In genomic region chr6:73566954-73567591, GRCh38 we compare ENCODE assay signal across 10 cellular contexts. TPM values are rescaled to one million over a fixed set of nuclear protein-coding genes. Genes with fewer than 3 reads are reported as not detected.
DNase-seq lines count a peak whose midpoint lies in the region; ATAC-seq, FAIRE-seq and TF ChIP-seq lines count a peak whose summit lies in the region.
"Had no signal": no experiment of that assay in that cellular context is flagged by ENCODE, and none has a peak within 500 bp of the region (broad histone marks: within the 10 kb centered on the region; RNA-seq: fewer than 3 reads in every experiment).

No MANE protein-coding gene starts in this region.

- peak; percentile 92 to 99 for ATAC-seq in A549
- no peak for ATAC-seq in GM18909 (IDR thresholded peaks at IDR 0.05; ENCODE audit: poor library complexity, unreplicated experiment)
- ATAC-seq: T-helper 17 cell had no signal

- no peaks in the 10 kb centered on the region for H3K36me3 Mint-ChIP-seq in activated CD4-positive, alpha-beta memory T cell treated with anti-CD3 and anti-CD28 coated beads, Interleukin-2, amount 10 ng/mL, durations not matched to agents 7 days and 5 days (ENCODE audit: low read depth)

- POLR2A ChIA-PET in A549 (lab: Yijun Ruan, JAX) (interaction anchor here (0.9 to 3.3 kb wide), 5 partner anchors 13 to 46 kb away, joined by 3 to 32 read pairs (median 6); partner anchors contain the start of gene EEF1A1), endothelial cell of umbilical vein (lab: Charles Lee) (interaction anchor here (1.0 to 1.7 kb wide), 2 partner anchors 13 to 47 kb away, joined by 3 to 5 read pairs; no protein-coding TSS in a partner anchor)
- POLR2A ChIA-PET in activated CD4-positive, alpha-beta memory T cell treated with anti-CD3 and anti-CD28 coated beads, Interleukin-2, amount 10 ng/mL, durations not matched to agents 7 days and 5 days (lab: Charles Lee) = interaction anchor here (1.3 kb wide), 1 partner anchor 13 kb away, joined by 4 read pairs; no protein-coding TSS in a partner anchor

- no peaks in the 10 kb centered on the region for H3K36me3 ChIP-seq in endothelial cell of umbilical vein (ENCODE audit: control insufficient read depth in 2 of 2, extremely low read depth in 1 of 2, insufficient read depth in 2 of 2, low read length in 2 of 2)
- H3K36me3 ChIP-seq: BE2C had no signal

- peaks cover 9% of the 10 kb centered on the region for H3K4me1 Mint-ChIP-seq in activated CD4-positive, alpha-beta memory T cell treated with anti-CD3 and anti-CD28 coated beads, Interleukin-2, amount 10 ng/mL, durations not matched to agents 7 days and 5 days

- peak in 1 of 2 experiments; percentile 38; a peak in 1 of 5 replicates for TF ChIP-seq EP300 in A549 (IDR thresholded peaks at IDR 0.05)

- no peaks in the 10 kb centered on the region for H3K79me2 ChIP-seq in endothelial cell of umbilical vein (ENCODE audit: control insufficient read depth, insufficient read depth, low read length)

- no peaks in the 10 kb centered on the region for H3K9me3 ChIP-seq in A549
- H3K9me3 ChIP-seq in endothelial cell of umbilical vein (replicated peaks; ENCODE audit: control insufficient read depth, insufficient read depth, low read length) = no peaks in the 10 kb centered on the region
- H3K9me3 ChIP-seq: BE2C had no signal

- no peak for TF ChIP-seq CTCF in A549 (IDR thresholded peaks at IDR 0.05)
- TF ChIP-seq CTCF in endothelial cell of umbilical vein (IDR thresholded peaks at IDR 0.05; ENCODE audit: extremely low read depth in 1 of 2, insufficient read depth in 1 of 2, low read depth in 1 of 2, low read length in 2 of 2) = no peak

- BruUV-seq in endothelial cell of umbilical vein (replicated peaks; lab: Mats Ljungman, UMichigan) = no TSS peak

- no peaks in the 10 kb centered on the region for H3K9me3 Mint-ChIP-seq in activated CD4-positive, alpha-beta memory T cell treated with anti-CD3 and anti-CD28 coated beads, Interleukin-2, amount 10 ng/mL, durations not matched to agents 7 days and 5 days

- no peak for TF ChIP-seq RAD21 in A549 (conservative IDR thresholded peaks at IDR 0.05 in 1 of 2, IDR thresholded peaks at IDR 0.05 in 1 of 2)

- H3K4me3 Mint-ChIP-seq in activated CD4-positive, alpha-beta memory T cell treated with anti-CD3 and anti-CD28 coated beads, Interleukin-2, amount 10 ng/mL, durations not matched to agents 7 days and 5 days = no peak overlapping the region
- H3K4me3 Mint-ChIP-seq: T-helper 17 cell had no signal

- dilution Hi-C loops in endothelial cell of umbilical vein (cut with MboI; ENCODE audit: extremely low pct_ligation_motif_present, low sequenced_read_pairs) = no loop called here

- peaks cover 27% of the 10 kb centered on the region for H3K4me1 ChIP-seq in A549
- H3K4me1 ChIP-seq in endothelial cell of umbilical vein (ENCODE audit: control insufficient read depth, extremely low read depth, insufficient read depth, low read length) = no peaks in the 10 kb centered on the region
- H3K4me1 ChIP-seq: BE2C had no signal

- DNase-seq in A549 (ENCODE audit: low read depth in 1 of 2, low spot score in 1 of 2) = peak; percentile 74 to 91
- peak; percentile 48 for DNase-seq in M059J (ENCODE audit: low read depth)
- DNase-seq in endothelial cell of umbilical vein (ENCODE audit: low read depth, low spot score) = peak; percentile 32
- DNase-seq in mucosa of gallbladder (ENCODE audit: low spot score) = peak; percentile 87
- no peak for DNase-seq in NCI-H1417 (lab: John Stamatoyannopoulos, UW)
- DNase-seq in activated CD4-positive, alpha-beta memory T cell treated with anti-CD3 and anti-CD28 coated beads, Interleukin-2, amount 10 ng/mL, durations not matched to agents 7 days and 5 days = no peak
- DNase-seq in T-helper 2 cell = no peak
- DNase-seq: BE2C, T-helper 17 cell had no signal

- no peaks in the 10 kb centered on the region for H3K9me1 ChIP-seq in endothelial cell of umbilical vein (replicated peaks; ENCODE audit: control insufficient read depth, extremely low read depth, insufficient read depth, low read length)

- CTCF ChIA-PET in A549 (lab: Yijun Ruan, JAX) = interaction anchor here (0.9 to 2.4 kb wide), 4 partner anchors 10 to 47 kb away, joined by 3 to 10 read pairs (median 4); no protein-coding TSS in a partner anchor
- CTCF ChIA-PET in endothelial cell of umbilical vein (lab: Charles Lee) = interaction anchor here (1.0 to 2.6 kb wide), 6 partner anchors 10 to 45 kb away, joined by 3 to 12 read pairs (median 4); no protein-coding TSS in a partner anchor
- CTCF ChIA-PET in activated CD4-positive, alpha-beta memory T cell treated with anti-CD3 and anti-CD28 coated beads, Interleukin-2, amount 10 ng/mL, durations not matched to agents 7 days and 5 days (lab: Charles Lee) = no interaction called here

- H3K27ac ChIP-seq in A549 (peak overlapping the region; percentile 92 to 95), endothelial cell of umbilical vein (ENCODE audit: insufficient read depth, low read depth, low read length) (no peak overlapping the region)

- no peak overlapping the region for H3K4me3 ChIP-seq in A549
- H3K4me3 ChIP-seq in endothelial cell of umbilical vein (replicated peaks in 1 of 3; ENCODE audit: insufficient read depth in 1 of 3, low read depth in 1 of 3, low read length in 3 of 3) = no peak overlapping the region

- H3K27ac Mint-ChIP-seq in activated CD4-positive, alpha-beta memory T cell treated with anti-CD3 and anti-CD28 coated beads, Interleukin-2, amount 10 ng/mL, durations not matched to agents 7 days and 5 days = no peak overlapping the region
- H3K27ac Mint-ChIP-seq: T-helper 17 cell had no signal

- FAIRE-seq in A549 (lab: Jason Lieb, UNC) (no peak), endothelial cell of umbilical vein (lab: Jason Lieb, UNC) (no peak)

- WGBS in A549 (ENCODE audit: missing lambda C conversion rate) = 9% methylated on average over 5 of the region's 8 CpGs

- no peaks in the 10 kb centered on the region for H3K27me3 ChIP-seq in endothelial cell of umbilical vein (ENCODE audit: control insufficient read depth in 2 of 2, insufficient read depth in 2 of 2, low read length in 2 of 2)
- H3K27me3 ChIP-seq: BE2C had no signal

- peak overlapping the region; percentile 14 for H2AFZ ChIP-seq in endothelial cell of umbilical vein (ENCODE audit: low read depth, low read length)

- no peak overlapping the region for H3K9ac ChIP-seq in endothelial cell of umbilical vein (replicated peaks; ENCODE audit: extremely low read depth, insufficient read depth, low read length)

- no peaks in the 10 kb centered on the region for H4K20me1 ChIP-seq in endothelial cell of umbilical vein (replicated peaks; ENCODE audit: control insufficient read depth, extremely low read depth, insufficient read depth, low read length)

- no peaks in the 10 kb centered on the region for H3K27me3 Mint-ChIP-seq in activated CD4-positive, alpha-beta memory T cell treated with anti-CD3 and anti-CD28 coated beads, Interleukin-2, amount 10 ng/mL, durations not matched to agents 7 days and 5 days
- H3K27me3 Mint-ChIP-seq: T-helper 17 cell had no signal

- TF ChIP-seq POLR2A in A549 (IDR thresholded peaks at IDR 0.05; ENCODE audit: low read length) (no peak), endothelial cell of umbilical vein (IDR thresholded peaks at IDR 0.05; ENCODE audit: low read depth, low read length) (no peak)

- intact Hi-C loops in endothelial cell of umbilical vein (cut with micrococcal nuclease) = no loop called here

- H3K4me2 ChIP-seq in A549 = peak overlapping the region; percentile 80
- no peak overlapping the region for H3K4me2 ChIP-seq in endothelial cell of umbilical vein (ENCODE audit: insufficient read depth, low read length)

TF ChIP-seq in A549, 52 proteins besides CTCF, POLR2A, EP300 and RAD21 (continues in another document):
- TF ChIP-seq FOSL2 (IDR thresholded peaks at IDR 0.05) = no peak
- no peak; the same call in 1 of the 2 replicates for TF ChIP-seq FOSL2 (CRISPR knock-in tag; IDR thresholded peaks at IDR 0.05)
- TF ChIP-seq JUN (IDR thresholded peaks at IDR 0.05) = peak in 1 of 2 experiments; percentile 62; a peak in 1 of 5 replicates
- TF ChIP-seq SREBF2 (IDR thresholded peaks at IDR 0.05) = no peak
- peak; percentile 22 for TF ChIP-seq ZFP36 (IDR thresholded peaks at IDR 0.05; ENCODE audit: borderline replicate concordance, partially characterized antibody)
- TF ChIP-seq CHD2 (IDR thresholded peaks at IDR 0.05; ENCODE audit: low read length, partially characterized antibody) = no peak

TF ChIP-seq in endothelial cell of umbilical vein, 7 proteins besides CTCF, POLR2A, EP300 and RAD21 (continues in another document):
- TF ChIP-seq POLR2AphosphoS5 (IDR thresholded peaks at IDR 0.05; ENCODE audit: insufficient read depth, low read depth, low read length) (no peak), GATA2 (IDR thresholded peaks at IDR 0.05; ENCODE audit: insufficient read depth, insufficient read length, low read depth, low read length) (no peak), JUN (IDR thresholded peaks at IDR 0.05; ENCODE audit: borderline replicate concordance, insufficient read depth, insufficient read length, low read depth) (no peak), MYC (IDR thresholded peaks at IDR 0.05; ENCODE audit: low read depth, low read length) (no peak), FOS (IDR thresholded peaks at IDR 0.05; ENCODE audit: borderline replicate concordance, insufficient read depth, low read length) (no peak)
- TF ChIP-seq, protein P1, sequence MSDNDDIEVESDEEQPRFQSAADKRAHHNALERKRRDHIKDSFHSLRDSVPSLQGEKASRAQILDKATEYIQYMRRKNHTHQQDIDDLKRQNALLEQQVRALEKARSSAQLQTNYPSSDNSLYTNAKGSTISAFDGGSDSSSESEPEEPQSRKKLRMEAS (IDR thresholded peaks at IDR 0.05; ENCODE audit: insufficient read depth, insufficient read length) = no peak

RNA-seq across cellular contexts. Expression of gene EEF1A1, which starts 46.2 kb away (rescaled TPM):
- polyA plus RNA-seq in A549 (2011; rRNA removed) (9,755 and 11,157 TPM in 2 replicates), A549 (2017; fragmentation: RNase III; extraction: RNeasy Plus Mini Kit Qiagen cat#74134 plus additional on column Dnase treatment) (5,475 to 5,777 TPM (median 5,660 TPM) in 3 replicates), endothelial cell of umbilical vein (9,885 and 11,104 TPM in 2 replicates)
- polyA plus RNA-seq in A549 (2012; cell fraction: cytosol; rRNA removed) = 5,099 and 5,614 TPM in 2 replicates
- polyA plus RNA-seq in A549 (2012; cell fraction: nucleus; rRNA removed) = 2,093 and 3,668 TPM in 2 replicates
- polyA minus RNA-seq in A549 (2011; rRNA and poly(A)+ RNA removed) = 8,330 and 9,279 TPM in 2 replicates
- 4,897 and 5,853 TPM in 2 replicates for total RNA-seq in M059J (2014; rRNA removed; shearing (Covaris generic))
- total RNA-seq in endothelial cell of umbilical vein (9,186 and 9,456 TPM in 2 replicates), mucosa of gallbladder (8,853 TPM)
- polyA plus RNA-seq in endothelial cell of umbilical vein (2011; cell fraction: cytosol; rRNA removed) = 14,586 and 14,653 TPM in 2 replicates
- 4,559 and 5,077 TPM in 2 replicates for polyA plus RNA-seq in endothelial cell of umbilical vein (2011; cell fraction: nucleus; rRNA removed)
- 11,454 and 13,683 TPM in 2 replicates for polyA plus RNA-seq in endothelial cell of umbilical vein (2012)
- polyA minus RNA-seq in endothelial cell of umbilical vein = 10,895 and 11,397 TPM in 2 replicates
- 4,495 TPM for polyA minus RNA-seq in endothelial cell of umbilical vein (2011; cell fraction: cytosol; rRNA and poly(A)+ RNA removed)
- 1,103 and 1,399 TPM in 2 replicates for polyA minus RNA-seq in endothelial cell of umbilical vein (2011; cell fraction: nucleus; rRNA and poly(A)+ RNA removed)
- 1,000 to 10,000 TPM; 7,440 to 7,455 TPM for total RNA-seq in activated CD4-positive, alpha-beta memory T cell treated with anti-CD3 and anti-CD28 coated beads, Interleukin-2, amount 10 ng/mL, durations not matched to agents 7 days and 5 days

Comparison
In these comparisons a context has a peak if more than half of its experiments do, and no peak if none do; other contexts are left out.
1. DNase-seq: peak in A549 (2 of 2), M059J (single experiment), endothelial cell of umbilical vein (single experiment) and mucosa of gallbladder (single experiment); none in NCI-H1417 (0 of 3), activated CD4-positive, alpha-beta memory T cell treated with anti-CD3 and anti-CD28 coated beads, Interleukin-2, amount 10 ng/mL, durations not matched to agents 7 days and 5 days (single experiment) and T-helper 2 cell (0 of 5).